ENCODE assay signal across 10 cellular contexts in genomic region chr15:90281584-90282145, GRCh38. TPM values are rescaled to one million over a fixed set of nuclear protein-coding genes. Genes with fewer than 3 reads are reported as not detected.
"Had no signal": no experiment of that assay in that cellular context is flagged by ENCODE, and none has a peak within 500 bp of the region (broad histone marks: within the 10 kb centered on the region; RNA-seq: fewer than 3 reads in every experiment).

No MANE protein-coding gene starts in this region.

RNA-seq across cellular contexts. Expression of gene TTLL13, which starts 32.3 kb away (rescaled TPM):
- total RNA-seq: endothelial cell of umbilical vein, epithelial cell of proximal tubule, foreskin keratinocyte, kidney epithelial cell, left cardiac atrium, lower lobe of right lung, mesenteric fat pad, posterior vena cava, stomach, vagina had no signal
- polyA plus RNA-seq: foreskin keratinocyte had no signal
